In genomic region chr15:98648654-98649537, GRCh38 we compare ENCODE assay signal across 8 cellular contexts. TPM values are rescaled to one million over a fixed set of nuclear protein-coding genes. Genes with fewer than 3 reads are reported as not detected.
DNase-seq lines count a peak whose midpoint lies in the region; ATAC-seq and TF ChIP-seq lines count a peak whose summit lies in the region.

No MANE protein-coding gene starts in this region.

- H3K79me2 ChIP-seq in PC-3 (ENCODE audit: low read length), result peaks cover 46% of the 10 kb centered on the region

- peak; percentile 33 for ATAC-seq in GM18498 (IDR thresholded peaks at IDR 0.05; ENCODE audit: unreplicated experiment)
- ATAC-seq in HG02943 (IDR thresholded peaks at IDR 0.05; ENCODE audit: low read depth, unreplicated experiment), result peak; percentile 23
- peak; percentile 6 for ATAC-seq in PC-3
- ATAC-seq in Right ventricle myocardium superior (ENCODE audit: poor library complexity), result peak; percentile 0

- TF ChIP-seq POLR2A in ovary (IDR thresholded peaks at IDR 0.05), result peak; percentile 16

- H3K36me3 ChIP-seq in PC-3 (ENCODE audit: low read depth, low read length), result no peaks in the 10 kb centered on the region
- H3K36me3 ChIP-seq in ovary, result no peaks in the 10 kb centered on the region

- H3K9me2 ChIP-seq in PC-3 (replicated peaks; ENCODE audit: low read length), result no peaks in the 10 kb centered on the region

- peak overlapping the region; percentile 93 for H3K4me3 Mint-ChIP-seq in activated naive CD4-positive, alpha-beta T cell treated with anti-CD3 and anti-CD28 coated beads, Interleukin-2, amount 50 U/mL, for 24 hours

- TF ChIP-seq CTCF in 22Rv1 (IDR thresholded peaks at IDR 0.05), result no peak
- TF ChIP-seq CTCF in PC-3 (conservative IDR thresholded peaks at IDR 0.05; ENCODE audit: low read depth, low read length), result no peak
- TF ChIP-seq CTCF in ovary (IDR thresholded peaks at IDR 0.05), result peak in 1 of 3 donors; percentile 11

- peak overlapping the region; percentile 67 for H2AFZ ChIP-seq in PC-3 (ENCODE audit: low read length)

- peaks cover 73% of the 10 kb centered on the region for H3K27me3 ChIP-seq in PC-3 (ENCODE audit: low read length)
- no peaks in the 10 kb centered on the region for H3K27me3 ChIP-seq in ovary

- no peaks in the 10 kb centered on the region for H3F3A ChIP-seq in PC-3 (ENCODE audit: low read length, unreplicated experiment)

- peak; percentile 26 for DNase-seq in PC-3
- DNase-seq in Right ventricle myocardium superior, result peak; percentile 77
- peak; percentile 56 to 78 (median 74) for DNase-seq in ovary
- DNase-seq in NCI-H1694 (lab: John Stamatoyannopoulos, UW), result no peak

- no peaks in the 10 kb centered on the region for H3K27me3 Mint-ChIP-seq in activated naive CD4-positive, alpha-beta T cell treated with anti-CD3 and anti-CD28 coated beads, Interleukin-2, amount 50 U/mL, for 24 hours

- POLR2A ChIA-PET in PC-3 (lab: Charles Lee; ENCODE audit: unreplicated experiment), result no interaction called here

- H3K4me3 ChIP-seq in PC-3 (ENCODE audit: low read length) (peak overlapping the region; percentile 75), ovary (peak overlapping the region; percentile 92)

- no peaks in the 10 kb centered on the region for H3K36me3 Mint-ChIP-seq in activated naive CD4-positive, alpha-beta T cell treated with anti-CD3 and anti-CD28 coated beads, Interleukin-2, amount 50 U/mL, for 24 hours

- peak overlapping the region; percentile 69 for H3K9ac ChIP-seq in PC-3 (ENCODE audit: low read length)

- no peaks in the 10 kb centered on the region for H3K9me3 Mint-ChIP-seq in activated naive CD4-positive, alpha-beta T cell treated with anti-CD3 and anti-CD28 coated beads, Interleukin-2, amount 50 U/mL, for 24 hours

- peaks cover 50% of the 10 kb centered on the region for H3K4me1 Mint-ChIP-seq in activated naive CD4-positive, alpha-beta T cell treated with anti-CD3 and anti-CD28 coated beads, Interleukin-2, amount 50 U/mL, for 24 hours

- H3K27ac ChIP-seq in 22Rv1, result peak overlapping the region; percentile 49
- H3K27ac ChIP-seq in PC-3 (ENCODE audit: low read length), result no peak overlapping the region
- H3K27ac ChIP-seq in ovary, result peak overlapping the region; percentile 95 to 97

- BruUV-seq in PC-3 (replicated peaks; lab: Mats Ljungman, UMichigan), result no TSS peak

- H4K20me1 ChIP-seq in PC-3 (ENCODE audit: low read length), result 0 out of 2 replicates have a peak, but pooled peaks cover 1% of the 10 kb centered on the region

- H3K4me2 ChIP-seq in PC-3 (ENCODE audit: low read length), result peak overlapping the region; percentile 88

- H3K4me1 ChIP-seq in PC-3 (ENCODE audit: insufficient read depth, low read length) (peaks cover 7% of the 10 kb centered on the region; the same call in 1 of the 2 replicates), ovary (ENCODE audit: insufficient read depth) (peaks cover 2% of the 10 kb centered on the region)

- CTCF ChIA-PET in PC-3 (lab: Charles Lee), result interaction anchor here (1.0 kb wide), 1 partner anchor 225 kb away, joined by 4 read pairs; no protein-coding TSS in a partner anchor

- TF ChIP-seq EP300 in ovary (IDR thresholded peaks at IDR 0.05), result no peak

- H3K9me3 ChIP-seq in PC-3 (ENCODE audit: low read length) (no peaks in the 10 kb centered on the region), ovary (no peaks in the 10 kb centered on the region)

- intact Hi-C loops in PC-3 (cut with micrococcal nuclease) (loop anchor here (1.0 to 5.0 kb wide), 3 partner anchors 132 to 207 kb away; no protein-coding TSS in a partner anchor), Right ventricle myocardium superior (cut with DNase I) (loop anchor here (5.0 to 10.0 kb wide), 2 partner anchors 218 to 406 kb away; no protein-coding TSS in a partner anchor), ovary (cut with DNase I) (loop anchor here in 3 of 4 donors (5.0 to 10.0 kb wide), 5 partner anchors 124 to 428 kb away; no protein-coding TSS in a partner anchor)

- peak overlapping the region; percentile 98 for H3K27ac Mint-ChIP-seq in activated naive CD4-positive, alpha-beta T cell treated with anti-CD3 and anti-CD28 coated beads, Interleukin-2, amount 50 U/mL, for 24 hours

- 0 to 1% (median 1%) methylated on average over 87 to 122 of the region's 122 CpGs for WGBS in ovary, 3 donors

RNA-seq across cellular contexts. Expression of gene IGF1R, which starts 0.6 kb away (rescaled TPM):
- total RNA-seq in PC-3 (2014; rRNA removed) (3.8 and 15.8 TPM in 2 replicates), Right ventricle myocardium superior (31.4 TPM), ovary (10 to 100 TPM; 39.5 to 88.7 (median 70.2) TPM)
- 10 to 100 TPM; 15.4 to 38.2 TPM for polyA plus RNA-seq in ovary
